Comparison of ENCODE assay signal across 1 cellular context in the genomic region with DNA sequence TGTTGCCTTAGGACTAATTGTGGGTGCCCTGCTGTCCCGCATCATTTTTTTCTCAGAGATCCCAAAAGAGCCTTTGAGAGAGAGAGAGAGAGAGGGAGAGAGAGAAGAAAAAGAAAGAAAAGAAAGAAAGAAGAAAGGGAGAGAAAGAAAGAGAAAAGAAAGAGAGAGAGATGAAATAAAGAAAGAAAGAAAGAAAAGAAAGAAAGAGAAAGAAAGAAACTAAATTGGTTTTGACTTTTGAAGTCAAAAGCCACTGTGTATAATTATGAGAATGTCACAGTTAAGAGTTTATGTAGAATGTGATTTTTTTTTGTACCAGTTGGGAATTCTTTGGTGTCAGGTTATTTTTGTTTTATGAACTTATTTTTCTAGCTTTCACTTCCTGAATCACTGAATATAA.
TF ChIP-seq lines count a peak whose summit lies in the region.

No MANE protein-coding gene starts in this region.

TF ChIP-seq in HEK293, 187 proteins besides CTCF, POLR2A, EP300 and RAD21 (continued from another document):
- TF ChIP-seq, protein P1, sequence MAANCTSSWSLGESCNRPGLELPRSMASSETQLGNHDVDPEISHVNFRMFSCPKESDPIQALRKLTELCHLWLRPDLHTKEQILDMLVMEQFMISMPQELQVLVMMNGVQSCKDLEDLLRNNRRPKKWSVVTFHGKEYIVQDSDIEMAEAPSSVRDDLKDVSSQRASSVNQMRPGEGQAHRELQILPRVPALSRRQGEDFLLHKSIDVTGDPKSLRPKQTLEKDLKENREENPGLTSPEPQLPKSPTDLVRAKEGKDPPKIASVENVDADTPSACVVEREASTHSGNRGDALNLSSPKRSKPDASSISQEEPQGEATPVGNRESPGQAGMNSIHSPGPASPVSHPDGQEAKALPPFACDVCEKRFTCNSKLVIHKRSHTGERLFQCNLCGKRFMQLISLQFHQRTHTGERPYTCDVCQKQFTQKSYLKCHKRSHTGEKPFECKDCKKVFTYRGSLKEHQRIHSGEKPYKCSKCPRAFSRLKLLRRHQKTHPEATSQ (tag by site-specific recombination; IDR thresholded peaks at IDR 0.05), result no peak
- TF ChIP-seq ZNF837 (tag by site-specific recombination; IDR thresholded peaks at IDR 0.05), result no peak
- no peak for TF ChIP-seq FEZF1 (tag by site-specific recombination; IDR thresholded peaks at IDR 0.05)
- TF ChIP-seq ZEB2 (tag by site-specific recombination; IDR thresholded peaks at IDR 0.05), result no peak
- TF ChIP-seq ZNF280D (tag by site-specific recombination; IDR thresholded peaks at IDR 0.05), result no peak
- peak; percentile 87 for TF ChIP-seq PRDM1 (tag by site-specific recombination; IDR thresholded peaks at IDR 0.05)
- TF ChIP-seq ZNF426 (tag by site-specific recombination; IDR thresholded peaks at IDR 0.05), result no peak
- no peak for TF ChIP-seq ZNF23 (tag by site-specific recombination; IDR thresholded peaks at IDR 0.05; ENCODE audit: borderline replicate concordance)
- TF ChIP-seq ZNF585B (tag by site-specific recombination; IDR thresholded peaks at IDR 0.05), result no peak
- TF ChIP-seq ZNF324 (tag by site-specific recombination; IDR thresholded peaks at IDR 0.05), result no peak
- no peak for TF ChIP-seq ZBTB11 (tag by site-specific recombination; conservative IDR thresholded peaks at IDR 0.05; ENCODE audit: low read depth)
- TF ChIP-seq ZNF596 (tag by site-specific recombination; IDR thresholded peaks at IDR 0.05), result peak; percentile 55; the same call in 1 of the 2 replicates
- TF ChIP-seq ZNF366 (tag by site-specific recombination; conservative IDR thresholded peaks at IDR 0.05), result peak; percentile 62
- TF ChIP-seq ZNF624 (tag by site-specific recombination; IDR thresholded peaks at IDR 0.05), result no peak
- no peak for TF ChIP-seq ZNF280C (tag by site-specific recombination; IDR thresholded peaks at IDR 0.05)
- TF ChIP-seq ZNF292 (tag by site-specific recombination; IDR thresholded peaks at IDR 0.05; ENCODE audit: borderline replicate concordance, low read depth), result no peak
- TF ChIP-seq, protein P2, sequence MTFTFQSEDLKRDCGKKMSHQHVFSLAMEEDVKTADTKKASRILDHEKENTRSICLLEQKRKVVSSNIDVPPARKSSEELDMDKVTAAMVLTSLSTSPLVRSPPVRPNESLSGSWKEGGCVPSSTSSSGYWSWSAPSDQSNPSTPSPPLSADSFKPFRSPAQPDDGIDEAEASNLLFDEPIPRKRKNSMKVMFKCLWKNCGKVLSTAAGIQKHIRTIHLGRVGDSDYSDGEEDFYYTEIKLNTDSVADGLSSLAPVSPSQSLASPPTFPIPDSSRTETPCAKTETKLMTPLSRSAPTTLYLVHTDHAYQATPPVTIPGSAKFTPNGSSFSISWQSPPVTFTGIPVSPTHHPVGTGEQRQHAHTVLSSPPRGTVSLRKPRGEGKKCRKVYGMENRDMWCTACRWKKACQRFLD (tag by site-specific recombination; IDR thresholded peaks at IDR 0.05), result no peak
- TF ChIP-seq, protein P3, sequence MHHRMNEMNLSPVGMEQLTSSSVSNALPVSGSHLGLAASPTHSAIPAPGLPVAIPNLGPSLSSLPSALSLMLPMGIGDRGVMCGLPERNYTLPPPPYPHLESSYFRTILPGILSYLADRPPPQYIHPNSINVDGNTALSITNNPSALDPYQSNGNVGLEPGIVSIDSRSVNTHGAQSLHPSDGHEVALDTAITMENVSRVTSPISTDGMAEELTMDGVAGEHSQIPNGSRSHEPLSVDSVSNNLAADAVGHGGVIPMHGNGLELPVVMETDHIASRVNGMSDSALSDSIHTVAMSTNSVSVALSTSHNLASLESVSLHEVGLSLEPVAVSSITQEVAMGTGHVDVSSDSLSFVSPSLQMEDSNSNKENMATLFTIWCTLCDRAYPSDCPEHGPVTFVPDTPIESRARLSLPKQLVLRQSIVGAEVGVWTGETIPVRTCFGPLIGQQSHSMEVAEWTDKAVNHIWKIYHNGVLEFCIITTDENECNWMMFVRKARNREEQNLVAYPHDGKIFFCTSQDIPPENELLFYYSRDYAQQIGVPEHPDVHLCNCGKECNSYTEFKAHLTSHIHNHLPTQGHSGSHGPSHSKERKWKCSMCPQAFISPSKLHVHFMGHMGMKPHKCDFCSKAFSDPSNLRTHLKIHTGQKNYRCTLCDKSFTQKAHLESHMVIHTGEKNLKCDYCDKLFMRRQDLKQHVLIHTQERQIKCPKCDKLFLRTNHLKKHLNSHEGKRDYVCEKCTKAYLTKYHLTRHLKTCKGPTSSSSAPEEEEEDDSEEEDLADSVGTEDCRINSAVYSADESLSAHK (tag by site-specific recombination; IDR thresholded peaks at IDR 0.05), result no peak
- TF ChIP-seq ZNF223 (tag by site-specific recombination; IDR thresholded peaks at IDR 0.05), result no peak
- TF ChIP-seq ZNF266 (tag by site-specific recombination; IDR thresholded peaks at IDR 0.05; ENCODE audit: low read depth), result no peak
- TF ChIP-seq, protein P4, sequence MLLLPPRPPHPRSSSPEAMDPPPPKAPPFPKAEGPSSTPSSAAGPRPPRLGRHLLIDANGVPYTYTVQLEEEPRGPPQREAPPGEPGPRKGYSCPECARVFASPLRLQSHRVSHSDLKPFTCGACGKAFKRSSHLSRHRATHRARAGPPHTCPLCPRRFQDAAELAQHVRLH (tag by site-specific recombination; IDR thresholded peaks at IDR 0.05), result no peak
- TF ChIP-seq ZBTB26 (tag by site-specific recombination; optimal IDR thresholded peaks at IDR 0.05), result no peak
- TF ChIP-seq ZFP41 (tag by site-specific recombination; IDR thresholded peaks at IDR 0.05; ENCODE audit: borderline replicate concordance), result no peak
- no peak for TF ChIP-seq ZNF501 (tag by site-specific recombination; IDR thresholded peaks at IDR 0.05)
TF ChIP-seq in HEK293: peak in this region for 3.
